In the genomic region with DNA sequence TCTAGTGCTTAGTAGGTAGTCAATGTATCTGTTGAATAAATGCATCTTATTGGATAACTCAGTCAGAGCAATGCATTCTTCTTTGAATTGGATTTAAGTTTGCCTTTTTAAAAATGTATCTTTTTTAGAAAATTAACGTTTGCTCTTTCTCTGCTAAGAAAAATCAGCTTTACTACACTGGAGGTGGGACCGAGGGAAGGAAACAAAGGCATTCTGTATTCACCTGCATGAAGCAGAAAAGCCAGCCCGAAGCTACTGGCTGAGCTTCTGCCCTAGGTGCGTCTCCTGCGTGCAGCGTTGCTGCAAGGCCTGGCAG, we compare ENCODE assay signal across 8 cellular contexts. TPM values are rescaled to one million over a fixed set of nuclear protein-coding genes. Genes with fewer than 3 reads are reported as not detected.
DNase-seq lines count a peak whose midpoint lies in the region; ATAC-seq and TF ChIP-seq lines count a peak whose summit lies in the region.

No MANE protein-coding gene starts in this region.

- peak overlapping the region; percentile 31 for H3K4me3 ChIP-seq in HFF-Myc (replicated peaks; ENCODE audit: low read depth, low read length)
- H3K4me3 ChIP-seq in breast epithelium: peak overlapping the region; percentile 50 to 77 (median 60)
- peak overlapping the region; percentile 81 for H3K4me3 ChIP-seq in mucosa of stomach (ENCODE audit: low read length)

- intact Hi-C loops in breast epithelium (cut with DNase I; ENCODE audit: low total_unique reads): no loop called here

- H3K27ac ChIP-seq in 22Rv1 (peak overlapping the region; percentile 77), breast epithelium (peak overlapping the region; percentile 96)

- H3K27me3 ChIP-seq in breast epithelium (no peaks in the 10 kb centered on the region), mucosa of stomach (ENCODE audit: control insufficient read depth, insufficient read depth, low read length) (no peaks in the 10 kb centered on the region)

- ATAC-seq in GM21381 (IDR thresholded peaks at IDR 0.05; ENCODE audit: unreplicated experiment) (no peak), HG03457 (IDR thresholded peaks at IDR 0.05; ENCODE audit: unreplicated experiment) (no peak)

- H3K4me1 ChIP-seq in breast epithelium (no peaks in the 10 kb centered on the region), mucosa of stomach (ENCODE audit: control insufficient read depth, insufficient read depth, low read length) (peaks cover 23% of the 10 kb centered on the region)

- no peak for TF ChIP-seq POLR2A in breast epithelium (IDR thresholded peaks at IDR 0.05)

- DNase-seq in HFF-Myc (ENCODE audit: extremely low read depth, low read depth) (no peak), breast epithelium (ENCODE audit: low spot score in 2 of 2) (no peak), NCI-H2196 (lab: John Stamatoyannopoulos, UW; ENCODE audit: unreplicated experiment) (no peak), NCI-H2081 (lab: John Stamatoyannopoulos, UW) (no peak)

- H3K36me3 ChIP-seq in breast epithelium: no peaks in the 10 kb centered on the region
- H3K36me3 ChIP-seq in mucosa of stomach (ENCODE audit: control insufficient read depth, insufficient read depth, low read length): no peaks in the 10 kb centered on the region

- peak overlapping the region; percentile 89 for H3K9ac ChIP-seq in mucosa of stomach (ENCODE audit: low read length)

- no peak for TF ChIP-seq CTCF in 22Rv1 (IDR thresholded peaks at IDR 0.05)
- no peak for TF ChIP-seq CTCF in HFF-Myc (IDR thresholded peaks at IDR 0.05; ENCODE audit: low read depth, low read length, missing control alignments)
- TF ChIP-seq CTCF in breast epithelium (IDR thresholded peaks at IDR 0.05): no peak

- H3K9me3 ChIP-seq in breast epithelium: no peaks in the 10 kb centered on the region
- H3K9me3 ChIP-seq in mucosa of stomach (ENCODE audit: control insufficient read depth, low read length): no peaks in the 10 kb centered on the region

RNA-seq across cellular contexts. Expression of a gene that starts 22.2 kb away (rescaled TPM):
- 1,000 to 10,000 TPM in 1 of 3 donors, 100 to 1,000 TPM in 2; 438 to 1,565 (median 480) TPM for total RNA-seq in breast epithelium

Comparison
In these comparisons a context has a peak if more than half of its experiments do, and no peak if none do; other contexts are left out.
1. H3K4me3 ChIP-seq: peak in every context shown above with its lines; median percentile 81 in mucosa of stomach; 60 in breast epithelium; 31 in HFF-Myc.